ENCODE assay signal across 12 cellular contexts in genomic region chr7:145082366-145083240, GRCh38.
DNase-seq lines count a peak whose midpoint lies in the region; ATAC-seq, FAIRE-seq and TF ChIP-seq lines count a peak whose summit lies in the region.
"Had no signal": no experiment of that assay in that cellular context is flagged by ENCODE, and none has a peak within 500 bp of the region (broad histone marks: within the 10 kb centered on the region; RNA-seq: fewer than 3 reads in every experiment).

No MANE protein-coding gene starts in this region.

- peaks cover 7% of the 10 kb centered on the region; the same call in 1 of the 2 replicates for H3K9me3 ChIP-seq in K562 (replicated peaks; ENCODE audit: control insufficient read depth, insufficient read depth, low read depth, low read length)
- peaks cover 23% of the 10 kb centered on the region for H3K9me3 ChIP-seq in Karpas-422 (ENCODE audit: low read length)
- H3K9me3 ChIP-seq in Peyer's patch = no peaks in the 10 kb centered on the region
- no peaks in the 10 kb centered on the region for H3K9me3 ChIP-seq in vagina
- H3K9me3 ChIP-seq: psoas muscle had no signal

- H3K79me2 ChIP-seq in K562 (ENCODE audit: control insufficient read depth, insufficient read depth, low read length) = no peaks in the 10 kb centered on the region
- H3K79me2 ChIP-seq in Karpas-422 (ENCODE audit: low read length) = no peaks in the 10 kb centered on the region

- BruUV-seq in K562 (replicated peaks; lab: Mats Ljungman, UMichigan) = no TSS peak

- H3K4me1 ChIP-seq in K562 (replicated peaks in 1 of 2; ENCODE audit: control insufficient read depth in 2 of 2, insufficient read depth in 2 of 2, low read length in 2 of 2) (no peaks in the 10 kb centered on the region), Karpas-422 (ENCODE audit: low read length) (no peaks in the 10 kb centered on the region), Peyer's patch (no peaks in the 10 kb centered on the region), vagina (no peaks in the 10 kb centered on the region)
- H3K4me1 ChIP-seq: psoas muscle had no signal

- H3K36me3 ChIP-seq in K562 (ENCODE audit: control insufficient read depth, insufficient read depth, low read length) (no peaks in the 10 kb centered on the region), Karpas-422 (ENCODE audit: insufficient read depth, low read length) (no peaks in the 10 kb centered on the region), Peyer's patch (no peaks in the 10 kb centered on the region), vagina (no peaks in the 10 kb centered on the region)

- POLR2A ChIA-PET in K562 (lab: Yijun Ruan, JAX) = no interaction called here

- CTCF ChIA-PET in K562 (lab: Yijun Ruan, JAX; ENCODE audit: low intra/inter-chr PET ratio) = no interaction called here

- FAIRE-seq in K562 (lab: Jason Lieb, UNC) = no peak

- DNase-seq in DMS153 (lab: John Stamatoyannopoulos, UW) (peak; percentile 89), NCI-H187 (lab: John Stamatoyannopoulos, UW) (peak; percentile 40 to 50), K562 (ENCODE audit: extremely low read depth in 1 of 4, low spot score in 3 of 4) (no peak), NOMO-1 treated with dmso at 0.1 percent for 144 hours (lab: John Stamatoyannopoulos, UW; ENCODE audit: unreplicated experiment) (no peak), Karpas-422 (no peak), Peyer's patch (no peak), vagina (ENCODE audit: extremely low spot score in 2 of 2) (no peak)
- DNase-seq: activated B cell treated with CpG ODN at 0.5 μM for 24 hours, cerebellar nuclear complex, HCEC 1CT, psoas muscle had no signal

- H3K27ac ChIP-seq in K562 (ENCODE audit: extremely low read depth, low read depth, low read length) = no peak overlapping the region
- no peak overlapping the region for H3K27ac ChIP-seq in Karpas-422 (ENCODE audit: low read length)
- no peak overlapping the region for H3K27ac ChIP-seq in Peyer's patch
- H3K27ac ChIP-seq in vagina = no peak overlapping the region
- H3K27ac ChIP-seq: psoas muscle had no signal

- H2AFZ ChIP-seq in K562 (ENCODE audit: low read depth, low read length) = no peak overlapping the region
- no peak overlapping the region for H2AFZ ChIP-seq in Karpas-422 (ENCODE audit: low read length)

- intact Hi-C loops in K562 (cut with micrococcal nuclease) (no loop called here), vagina (cut with DNase I) (no loop called here)

- H4K20me1 ChIP-seq in K562 (replicated peaks; ENCODE audit: control insufficient read depth, insufficient read depth, low read length) = no peaks in the 10 kb centered on the region
- H4K20me1 ChIP-seq in Karpas-422 (ENCODE audit: insufficient read depth, low read depth, low read length) = no peaks in the 10 kb centered on the region

- H3K9me2 ChIP-seq in Karpas-422 (replicated peaks; ENCODE audit: insufficient read depth, low read length) = no peaks in the 10 kb centered on the region

- no peak for TF ChIP-seq RAD21 in K562 (CRISPR knock-in tag; conservative IDR thresholded peaks at IDR 0.05 in 1 of 2, IDR thresholded peaks at IDR 0.05 in 1 of 2)

- no peak for TF ChIP-seq EP300 in K562 (IDR thresholded peaks at IDR 0.05; ENCODE audit: low read length)

- H3K27me3 ChIP-seq in K562 (ENCODE audit: control insufficient read depth in 2 of 2, insufficient read depth in 2 of 2, low read length in 2 of 2) (no peaks in the 10 kb centered on the region), Karpas-422 (ENCODE audit: low read length) (no peaks in the 10 kb centered on the region), Peyer's patch (no peaks in the 10 kb centered on the region), vagina (no peaks in the 10 kb centered on the region)

- TF ChIP-seq CTCF in K562 (IDR thresholded peaks at IDR 0.05 in 2 of 3, conservative IDR thresholded peaks at IDR 0.05 in 1 of 3; ENCODE audit: insufficient read depth in 2 of 3, low read depth in 1 of 3, low read length in 3 of 3) (no peak), Peyer's patch (IDR thresholded peaks at IDR 0.05) (no peak), vagina (IDR thresholded peaks at IDR 0.05) (no peak)

- ATAC-seq in GM21786 (IDR thresholded peaks at IDR 0.05; ENCODE audit: unreplicated experiment) (peak; percentile 51), K562 (no peak)
- ATAC-seq: psoas muscle had no signal

- H3K4me2 ChIP-seq in K562 (ENCODE audit: insufficient read depth, low read length) (no peak overlapping the region), Karpas-422 (ENCODE audit: low read depth, low read length, poor library complexity, severe bottlenecking) (no peak overlapping the region)

- 6% methylated on average over 6 of the region's 6 CpGs for WGBS in K562 (ENCODE audit: insufficient coverage, low coverage, missing lambda C conversion rate)

- H3K4me3 ChIP-seq in K562 (no peak overlapping the region), Karpas-422 (ENCODE audit: low read length) (no peak overlapping the region), Peyer's patch (no peak overlapping the region), vagina (no peak overlapping the region)
- H3K4me3 ChIP-seq: psoas muscle had no signal

- in situ Hi-C loops in K562 (cut with MboI) = no loop called here

- TF ChIP-seq POLR2A in K562 (conservative IDR thresholded peaks at IDR 0.05) (no peak), Peyer's patch (IDR thresholded peaks at IDR 0.05) (no peak), vagina (IDR thresholded peaks at IDR 0.05) (no peak)

- H3K9me1 ChIP-seq in K562 (ENCODE audit: control insufficient read depth, insufficient read depth, low read length) = no peaks in the 10 kb centered on the region

- H3K9ac ChIP-seq in K562 (ENCODE audit: insufficient read depth in 1 of 2, low read depth in 2 of 2, low read length in 2 of 2) = no peak overlapping the region
- no peak overlapping the region for H3K9ac ChIP-seq in Karpas-422 (ENCODE audit: low read length)

TF ChIP-seq in K562, 482 proteins besides CTCF, POLR2A, EP300 and RAD21:
- TF ChIP-seq HNRNPLL (IDR thresholded peaks at IDR 0.05; ENCODE audit: low read depth, low read length, poor library complexity, severe bottlenecking) (no peak), RCOR1 (IDR thresholded peaks at IDR 0.05; ENCODE audit: borderline replicate concordance in 1 of 2, low read depth in 2 of 2, low read length in 2 of 2) (no peak), ZNF212 (CRISPR knock-in tag; IDR thresholded peaks at IDR 0.05) (no peak)
- TF ChIP-seq, protein P1, sequence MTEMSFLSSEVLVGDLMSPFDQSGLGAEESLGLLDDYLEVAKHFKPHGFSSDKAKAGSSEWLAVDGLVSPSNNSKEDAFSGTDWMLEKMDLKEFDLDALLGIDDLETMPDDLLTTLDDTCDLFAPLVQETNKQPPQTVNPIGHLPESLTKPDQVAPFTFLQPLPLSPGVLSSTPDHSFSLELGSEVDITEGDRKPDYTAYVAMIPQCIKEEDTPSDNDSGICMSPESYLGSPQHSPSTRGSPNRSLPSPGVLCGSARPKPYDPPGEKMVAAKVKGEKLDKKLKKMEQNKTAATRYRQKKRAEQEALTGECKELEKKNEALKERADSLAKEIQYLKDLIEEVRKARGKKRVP (CRISPR knock-in tag; IDR thresholded peaks at IDR 0.05) = 0 out of 2 replicates have a peak, but pooled peaks have one; percentile 8
TF ChIP-seq in K562: peak in this region for 1.

Comparison
In these comparisons a context has a peak if more than half of its experiments do, and no peak if none do; other contexts are left out.
1. DNase-seq: peak in DMS153 (single experiment) and NCI-H187 (2 of 2); none in K562 (0 of 4), NOMO-1 treated with dmso at 0.1 percent for 144 hours (single experiment), Karpas-422 (single experiment), Peyer's patch (0 of 3) and vagina (0 of 2).